Comparison of ENCODE assay signal across 19 cellular contexts in the genomic region with DNA sequence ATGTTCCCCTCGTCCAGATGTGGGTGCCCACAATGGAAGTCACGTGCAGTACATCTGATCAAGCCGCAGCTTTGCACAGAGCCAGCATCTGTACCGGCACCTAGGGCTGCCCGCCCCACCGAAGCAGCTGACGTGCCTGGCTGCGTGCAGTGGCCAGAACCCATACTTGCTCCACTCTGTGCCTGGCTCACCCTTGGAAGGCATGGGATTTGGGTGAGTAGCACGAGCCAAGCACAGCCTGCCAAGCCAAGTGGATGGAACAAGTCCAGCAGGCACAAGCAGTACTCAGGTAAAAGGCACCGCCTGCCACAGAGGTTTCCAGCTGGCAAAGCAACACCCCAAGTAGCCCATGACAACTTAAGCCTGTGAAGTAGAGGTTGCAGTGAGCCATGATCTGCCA.
"Had no signal": no experiment of that assay in that cellular context is flagged by ENCODE, and none has a peak within 500 bp of the region (broad histone marks: within the 10 kb centered on the region; RNA-seq: fewer than 3 reads in every experiment).

No MANE protein-coding gene starts in this region.

- H3K9me3 ChIP-seq: gastroesophageal sphincter, transverse colon had no signal

- ATAC-seq: activated CD8-positive, alpha-beta memory T cell treated with anti-CD3 and anti-CD28 coated beads, Interleukin-2, amount 10 ng/mL, durations not matched to agents 7 days and 5 days; gastroesophageal sphincter; stimulated activated naive CD8-positive, alpha-beta T cell treated with anti-CD3 and anti-CD28 coated beads, Interleukin-15, Interleukin-2, amounts not matched to agents 100 U/mL and 50 U/mL, for 24 hours; T-cell had no signal

- H3K4me3 ChIP-seq: coronary artery, gastroesophageal sphincter, lung, skin epidermis, transverse colon had no signal

- H3K27me3 ChIP-seq: gastroesophageal sphincter, transverse colon had no signal

- H3K36me3 ChIP-seq: transverse colon had no signal

- DNase-seq: activated B cell treated with CpG ODN at 0.5 μM for 24 hours; activated CD4-positive, alpha-beta memory T cell treated with anti-CD3 and anti-CD28 coated beads, Interleukin-2, amount 10 ng/mL, durations not matched to agents 7 days and 5 days; activated CD4-positive, alpha-beta T cell treated with anti-CD3 and anti-CD28 coated beads for 48 hours; activated CD8-positive, alpha-beta memory T cell treated with anti-CD3 and anti-CD28 coated beads, Interleukin-2, amount 10 ng/mL, durations not matched to agents 7 days and 5 days; activated naive CD4-positive, alpha-beta T cell treated with anti-CD3 and anti-CD28 coated beads for 36 hours; activated T-cell treated with anti-CD3 and anti-CD28 coated beads, Interleukin-2, amount 50 U/mL, for 24 hours; central memory CD4-positive, alpha-beta T cell; immature natural killer cell; nucleus accumbens; retina; stimulated activated naive CD8-positive, alpha-beta T cell treated with anti-CD3 and anti-CD28 coated beads, Interleukin-15, Interleukin-2, amounts not matched to agents 100 U/mL and 50 U/mL, for 24 hours; T-cell; T-helper 9 cell; transverse colon had no signal

- H3K27ac ChIP-seq: coronary artery, gastroesophageal sphincter, skin epidermis, transverse colon had no signal

- H3K4me1 ChIP-seq: gastroesophageal sphincter, transverse colon had no signal

- FAIRE-seq: endometrium had no signal
